11 cellular contexts compared by ENCODE assay signal in genomic region chr1:201896951-201897391, GRCh38. TPM values are rescaled to one million over a fixed set of nuclear protein-coding genes. Genes with fewer than 3 reads are reported as not detected.
A peak's percentile ranks its signal among the peaks of the same experiment; 100 is the strongest.
DNase-seq lines count a peak whose midpoint lies in the region; ATAC-seq and TF ChIP-seq lines count a peak whose summit lies in the region.
"Had no signal": no experiment of that assay in that cellular context is flagged by ENCODE, and none has a peak within 500 bp of the region (broad histone marks: within the 10 kb centered on the region; RNA-seq: fewer than 3 reads in every experiment).

No MANE protein-coding gene starts in this region.

- ATAC-seq in CD4-positive, alpha-beta T cell (ENCODE audit: poor library complexity), result no peak
- ATAC-seq in HG03039 (IDR thresholded peaks at IDR 0.05; ENCODE audit: unreplicated experiment) (no peak), GM19351 (IDR thresholded peaks at IDR 0.05; ENCODE audit: unreplicated experiment) (no peak)
- ATAC-seq: activated T-helper 17 cell treated with anti-CD3 and anti-CD28 coated beads, Interleukin-2, amount 50 U/mL, for 72 hours had no signal

- no peak overlapping the region for H3K27ac ChIP-seq in CD4-positive, alpha-beta T cell (ENCODE audit: low read depth, low read length)

- no peak overlapping the region for H3K4me3 Mint-ChIP-seq in CD4-positive, alpha-beta T cell
- H3K4me3 Mint-ChIP-seq in activated CD4-positive, alpha-beta memory T cell treated with anti-CD3 and anti-CD28 coated beads, Interleukin-2, amount 10 ng/mL, durations not matched to agents 7 days and 5 days, result no peak overlapping the region

- CTCF ChIA-PET in CD4-positive, alpha-beta T cell (lab: Charles Lee), result interaction anchor here (0.9 to 2.7 kb wide), 4 partner anchors 40 to 106 kb away, joined by 3 to 11 read pairs (median 5); no protein-coding TSS in a partner anchor
- CTCF ChIA-PET in activated CD4-positive, alpha-beta memory T cell treated with anti-CD3 and anti-CD28 coated beads, Interleukin-2, amount 10 ng/mL, durations not matched to agents 7 days and 5 days (lab: Charles Lee), result interaction anchor here (0.8 to 5.0 kb wide), 29 partner anchors 10 to 266 kb away, joined by 3 to 116 read pairs (median 8); partner anchors contain the start of genes IPO9, LMOD1, RNPEP and TIMM17A

- H3K36me3 Mint-ChIP-seq in CD4-positive, alpha-beta T cell (ENCODE audit: low read depth), result no peaks in the 10 kb centered on the region
- no peaks in the 10 kb centered on the region for H3K36me3 Mint-ChIP-seq in activated CD4-positive, alpha-beta memory T cell treated with anti-CD3 and anti-CD28 coated beads, Interleukin-2, amount 10 ng/mL, durations not matched to agents 7 days and 5 days (ENCODE audit: low read depth)

- H3K27ac Mint-ChIP-seq in CD4-positive, alpha-beta T cell, result no peak overlapping the region
- no peak overlapping the region for H3K27ac Mint-ChIP-seq in activated CD4-positive, alpha-beta memory T cell treated with anti-CD3 and anti-CD28 coated beads, Interleukin-2, amount 10 ng/mL, durations not matched to agents 7 days and 5 days

- H3K9me3 Mint-ChIP-seq in CD4-positive, alpha-beta T cell, result no peaks in the 10 kb centered on the region
- no peaks in the 10 kb centered on the region for H3K9me3 Mint-ChIP-seq in activated CD4-positive, alpha-beta memory T cell treated with anti-CD3 and anti-CD28 coated beads, Interleukin-2, amount 10 ng/mL, durations not matched to agents 7 days and 5 days
- H3K9me3 Mint-ChIP-seq: activated T-helper 17 cell treated with anti-CD3 and anti-CD28 coated beads, Interleukin-2, amount 50 U/mL, for 72 hours had no signal

- peaks cover 7% of the 10 kb centered on the region for H3K4me1 Mint-ChIP-seq in CD4-positive, alpha-beta T cell (ENCODE audit: low read depth)
- H3K4me1 Mint-ChIP-seq in activated CD4-positive, alpha-beta memory T cell treated with anti-CD3 and anti-CD28 coated beads, Interleukin-2, amount 10 ng/mL, durations not matched to agents 7 days and 5 days, result peaks cover 19% of the 10 kb centered on the region

- POLR2A ChIA-PET in CD4-positive, alpha-beta T cell (lab: Charles Lee), result interaction anchor here (1.6 kb wide), 1 partner anchor 68 kb away, joined by 4 read pairs; the partner anchor contains the start of gene IPO9
- POLR2A ChIA-PET in activated CD4-positive, alpha-beta memory T cell treated with anti-CD3 and anti-CD28 coated beads, Interleukin-2, amount 10 ng/mL, durations not matched to agents 7 days and 5 days (lab: Charles Lee), result interaction anchor here (1.3 to 2.5 kb wide), 7 partner anchors 10 to 86 kb away, joined by 4 to 20 read pairs (median 10); partner anchors contain the start of genes RNPEP and TIMM17A

- DNase-seq in ELR (ENCODE audit: low read depth) (peak; percentile 67), RPMI7951 (ENCODE audit: low read depth) (peak; percentile 67), fibroblast of peridontal ligament (ENCODE audit: extremely low read depth) (peak; percentile 65), retinal pigment epithelial cell (ENCODE audit: low read depth) (no peak)
- no peak for DNase-seq in CD4-positive, alpha-beta T cell
- DNase-seq in activated CD4-positive, alpha-beta memory T cell treated with anti-CD3 and anti-CD28 coated beads, Interleukin-2, amount 10 ng/mL, durations not matched to agents 7 days and 5 days, result no peak
- DNase-seq: T-helper 1 cell, trophoblast cell had no signal

- no peak overlapping the region for H3K4me3 ChIP-seq in retinal pigment epithelial cell (ENCODE audit: low read length)

- peaks cover 6% of the 10 kb centered on the region for H3K27me3 ChIP-seq in CD4-positive, alpha-beta T cell (ENCODE audit: control insufficient read depth, insufficient read depth, low read length)

- H3K9me3 ChIP-seq in CD4-positive, alpha-beta T cell (ENCODE audit: control insufficient read depth, low read length), result no peaks in the 10 kb centered on the region

- peaks cover 39% of the 10 kb centered on the region for H3K27me3 Mint-ChIP-seq in CD4-positive, alpha-beta T cell
- peaks cover 12% of the 10 kb centered on the region for H3K27me3 Mint-ChIP-seq in activated CD4-positive, alpha-beta memory T cell treated with anti-CD3 and anti-CD28 coated beads, Interleukin-2, amount 10 ng/mL, durations not matched to agents 7 days and 5 days

- peak; percentile 41 for TF ChIP-seq CTCF in retinal pigment epithelial cell (conservative IDR thresholded peaks at IDR 0.05; ENCODE audit: low read depth, low read length)
- no peak for TF ChIP-seq CTCF in CD4-positive, alpha-beta T cell (IDR thresholded peaks at IDR 0.05)

- intact Hi-C loops in CD4-positive, alpha-beta T cell (cut with DNase I, micrococcal nuclease), result loop anchor here (1.0 to 5.0 kb wide), 4 partner anchors 60 to 240 kb away; partner anchors contain the start of gene TIMM17A (in 2 of the 2)

RNA-seq across cellular contexts. Expression of gene SHISA4, which starts 8.3 kb away (rescaled TPM):
- 22.3 and 30.4 TPM in 2 replicates for total RNA-seq in RPMI7951 (2014; rRNA removed; shearing (Covaris generic))
- total RNA-seq in CD4-positive, alpha-beta T cell, result under 1 TPM in 1 of 2 experiments, not detected in 1; 0.19 TPM
- total RNA-seq in activated CD4-positive, alpha-beta memory T cell treated with anti-CD3 and anti-CD28 coated beads, Interleukin-2, amount 10 ng/mL, durations not matched to agents 7 days and 5 days, result under 1 TPM; 0.55 to 0.81 TPM

RNA-seq across cellular contexts. Expression of gene LMOD1, which starts 49.4 kb away (rescaled TPM):
- 0.49 and 0.60 TPM in 2 replicates for total RNA-seq in RPMI7951 (2014; rRNA removed; shearing (Covaris generic))
- not detected for total RNA-seq in CD4-positive, alpha-beta T cell
- total RNA-seq in activated CD4-positive, alpha-beta memory T cell treated with anti-CD3 and anti-CD28 coated beads, Interleukin-2, amount 10 ng/mL, durations not matched to agents 7 days and 5 days, result not detected
- total RNA-seq: activated T-helper 17 cell treated with anti-CD3 and anti-CD28 coated beads, Interleukin-2, amount 50 U/mL, for 72 hours had no signal

RNA-seq across cellular contexts. Expression of gene TIMM17A, which starts 58.3 kb away (rescaled TPM):
- total RNA-seq in RPMI7951 (2014; rRNA removed; shearing (Covaris generic)), result 64.5 and 74.3 TPM in 2 replicates
- total RNA-seq in CD4-positive, alpha-beta T cell, result 10 to 100 TPM; 46.2 to 49.6 TPM
- 10 to 100 TPM; 42.5 to 44.8 TPM for total RNA-seq in activated CD4-positive, alpha-beta memory T cell treated with anti-CD3 and anti-CD28 coated beads, Interleukin-2, amount 10 ng/mL, durations not matched to agents 7 days and 5 days

Comparison
In these comparisons a context has a peak if more than half of its experiments do, and no peak if none do; other contexts are left out.
1. DNase-seq: peak in ELR (single experiment), RPMI7951 (single experiment) and fibroblast of peridontal ligament (single experiment); none in retinal pigment epithelial cell (single experiment), CD4-positive, alpha-beta T cell (0 of 10) and activated CD4-positive, alpha-beta memory T cell treated with anti-CD3 and anti-CD28 coated beads, Interleukin-2, amount 10 ng/mL, durations not matched to agents 7 days and 5 days (single experiment).
2. RNA of gene SHISA4, which starts 8.3 kb away (total RNA-seq): 22.3 to 30.4 TPM in RPMI7951; 0.55 to 0.81 TPM in activated CD4-positive, alpha-beta memory T cell treated with anti-CD3 and anti-CD28 coated beads, Interleukin-2, amount 10 ng/mL, durations not matched to agents 7 days and 5 days and 0.19 TPM in CD4-positive, alpha-beta T cell; every median in the first group is over 10 times any median in the second.